In the genomic region with DNA sequence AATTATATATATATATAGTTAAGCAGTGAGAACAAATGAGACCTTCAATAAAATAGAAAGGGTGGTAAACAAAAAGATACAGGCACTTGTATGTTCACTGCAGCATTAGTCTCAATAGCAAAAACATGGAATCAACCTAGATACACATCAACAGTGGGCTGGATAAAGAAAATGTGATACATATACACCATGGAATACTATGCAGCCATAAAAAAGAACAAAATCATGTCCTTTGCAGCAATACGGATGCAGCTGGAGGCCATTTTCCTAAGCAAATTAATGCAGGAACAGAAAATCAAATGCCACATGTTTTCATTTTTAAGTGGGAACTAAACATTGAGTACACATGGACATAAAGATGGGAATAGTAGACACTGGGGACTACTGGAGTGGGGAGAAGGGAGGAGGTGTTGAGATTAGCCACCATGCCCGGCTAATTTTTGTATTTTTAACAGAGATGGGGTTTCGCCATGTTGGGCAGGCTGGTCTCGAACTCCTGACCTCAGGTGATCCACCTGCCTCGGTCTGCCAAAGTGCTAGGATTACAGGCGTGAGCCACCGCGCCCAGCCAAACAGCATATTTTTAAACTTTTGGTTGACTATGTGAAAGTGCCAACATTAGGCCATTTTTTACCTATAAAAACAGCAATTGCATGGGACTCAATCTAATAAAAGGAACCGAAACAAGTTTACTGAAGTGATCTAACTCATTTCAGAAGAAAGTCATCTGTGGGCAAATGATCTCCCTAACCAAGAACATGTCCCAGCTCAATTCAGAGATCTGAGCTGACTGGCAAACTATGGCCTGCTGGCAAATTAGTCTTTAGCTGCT, we compare ENCODE assay signal across 18 cellular contexts. TPM values are rescaled to one million over a fixed set of nuclear protein-coding genes. Genes with fewer than 3 reads are reported as not detected.
DNase-seq lines count a peak whose midpoint lies in the region; ATAC-seq, FAIRE-seq and TF ChIP-seq lines count a peak whose summit lies in the region.
"Had no signal": no experiment of that assay in that cellular context is flagged by ENCODE, and none has a peak within 500 bp of the region (broad histone marks: within the 10 kb centered on the region; RNA-seq: fewer than 3 reads in every experiment).

No MANE protein-coding gene starts in this region.

- H3K36me3 Mint-ChIP-seq in activated naive CD4-positive, alpha-beta T cell treated with anti-CD3 and anti-CD28 coated beads for 36 hours (ENCODE audit: low read depth) = peaks cover 2% of the 10 kb centered on the region

- intact Hi-C loops in K562 (cut with micrococcal nuclease) = no loop called here
- intact Hi-C loops in activated naive CD4-positive, alpha-beta T cell treated with anti-CD3 and anti-CD28 coated beads for 36 hours (cut with micrococcal nuclease) = no loop called here

- H3K9me3 ChIP-seq in K562 (replicated peaks; ENCODE audit: control insufficient read depth, insufficient read depth, low read depth, low read length) = 0 out of 2 replicates have a peak, but pooled peaks cover 2% of the 10 kb centered on the region
- H3K9me3 ChIP-seq: body of pancreas, SK-N-SH, vagina had no signal

- DNase-seq in K562 (ENCODE audit: extremely low read depth in 1 of 4, low spot score in 3 of 4) (no peak), NCI-H1694 (lab: John Stamatoyannopoulos, UW) (no peak), mesenteric fat pad (ENCODE audit: low spot score) (no peak), D721Med (ENCODE audit: insufficient read length, low spot score) (no peak)
- DNase-seq in activated naive CD4-positive, alpha-beta T cell treated with anti-CD3 and anti-CD28 coated beads for 36 hours = no peak
- DNase-seq: activated CD8-positive, alpha-beta memory T cell treated with anti-CD3 and anti-CD28 coated beads, Interleukin-2, amount 10 ng/mL, durations not matched to agents 7 days and 5 days; DMS79; stimulated activated CD4-positive, alpha-beta T cell treated with anti-CD3 and anti-CD28 coated beads, Interleukin-2, amount 100 ng/mL, for 24 hours; WERI-Rb-1 had no signal

- H3K4me2 ChIP-seq in K562 (ENCODE audit: insufficient read depth, low read length) = no peak overlapping the region
- H3K4me2 ChIP-seq: BLaER1, SK-N-SH had no signal

- in situ Hi-C loops in K562 (cut with MboI) = no loop called here

- no peaks in the 10 kb centered on the region for H3K27me3 Mint-ChIP-seq in activated naive CD4-positive, alpha-beta T cell treated with anti-CD3 and anti-CD28 coated beads for 36 hours (ENCODE audit: low read depth)
- H3K27me3 Mint-ChIP-seq: activated CD8-positive, alpha-beta memory T cell treated with anti-CD3 and anti-CD28 coated beads, Interleukin-2, amount 10 ng/mL, durations not matched to agents 7 days and 5 days had no signal

- no peak overlapping the region for H3K27ac ChIP-seq in K562 (ENCODE audit: extremely low read depth, low read depth, low read length)
- H3K27ac ChIP-seq: BLaER1, body of pancreas, left ventricle myocardium inferior, vagina, WERI-Rb-1 had no signal

- CTCF ChIA-PET in K562 (lab: Yijun Ruan, JAX; ENCODE audit: low intra/inter-chr PET ratio) = no interaction called here
- CTCF ChIA-PET in activated naive CD4-positive, alpha-beta T cell treated with anti-CD3 and anti-CD28 coated beads for 36 hours (lab: Charles Lee) = interaction anchor here (1.6 kb wide), 1 partner anchor 22 kb away, joined by 3 read pairs; no protein-coding TSS in a partner anchor

- 74% methylated on average over 7 of the region's 9 CpGs for WGBS in K562 (ENCODE audit: insufficient coverage, low coverage, missing lambda C conversion rate)

- TF ChIP-seq POLR2A in K562 (conservative IDR thresholded peaks at IDR 0.05) = no peak

- no peak for TF ChIP-seq CTCF in K562 (IDR thresholded peaks at IDR 0.05 in 2 of 3, conservative IDR thresholded peaks at IDR 0.05 in 1 of 3; ENCODE audit: insufficient read depth in 2 of 3, low read depth in 1 of 3, low read length in 3 of 3)
- no peak for TF ChIP-seq CTCF in D721Med (IDR thresholded peaks at IDR 0.05; ENCODE audit: insufficient read depth, missing control alignments)

- TF ChIP-seq RAD21 in K562 (CRISPR knock-in tag; conservative IDR thresholded peaks at IDR 0.05 in 1 of 2, IDR thresholded peaks at IDR 0.05 in 1 of 2) = no peak

- no peak for TF ChIP-seq EP300 in K562 (IDR thresholded peaks at IDR 0.05; ENCODE audit: low read length)

- peak overlapping the region; percentile 79; the same call in 1 of the 2 replicates for H2AFZ ChIP-seq in K562 (ENCODE audit: low read depth, low read length)

- no peaks in the 10 kb centered on the region for H3K4me1 Mint-ChIP-seq in activated naive CD4-positive, alpha-beta T cell treated with anti-CD3 and anti-CD28 coated beads for 36 hours (ENCODE audit: low read depth)
- H3K4me1 Mint-ChIP-seq: nephron had no signal

- no peak for FAIRE-seq in K562 (lab: Jason Lieb, UNC)
- no peak for FAIRE-seq in D721Med (lab: Jason Lieb, UNC)

- H3K27me3 ChIP-seq in K562 (ENCODE audit: control insufficient read depth in 2 of 2, insufficient read depth in 2 of 2, low read length in 2 of 2) = no peaks in the 10 kb centered on the region
- H3K27me3 ChIP-seq: BLaER1, body of pancreas, vagina had no signal

- BruUV-seq in K562 (replicated peaks; lab: Mats Ljungman, UMichigan) = no TSS peak

- no peaks in the 10 kb centered on the region for H3K79me2 ChIP-seq in K562 (ENCODE audit: control insufficient read depth, insufficient read depth, low read length)

- no peaks in the 10 kb centered on the region for H4K20me1 ChIP-seq in K562 (replicated peaks; ENCODE audit: control insufficient read depth, insufficient read depth, low read length)
- H4K20me1 ChIP-seq: BLaER1 had no signal

- no peaks in the 10 kb centered on the region for H3K36me3 ChIP-seq in K562 (ENCODE audit: control insufficient read depth, insufficient read depth, low read length)
- H3K36me3 ChIP-seq: BLaER1, vagina, WERI-Rb-1 had no signal

- H3K4me3 Mint-ChIP-seq in activated naive CD4-positive, alpha-beta T cell treated with anti-CD3 and anti-CD28 coated beads for 36 hours = no peak overlapping the region
- H3K4me3 Mint-ChIP-seq: activated CD8-positive, alpha-beta memory T cell treated with anti-CD3 and anti-CD28 coated beads, Interleukin-2, amount 10 ng/mL, durations not matched to agents 7 days and 5 days; nephron had no signal

- no peak overlapping the region for H3K27ac Mint-ChIP-seq in activated naive CD4-positive, alpha-beta T cell treated with anti-CD3 and anti-CD28 coated beads for 36 hours
- H3K27ac Mint-ChIP-seq: activated CD8-positive, alpha-beta memory T cell treated with anti-CD3 and anti-CD28 coated beads, Interleukin-2, amount 10 ng/mL, durations not matched to agents 7 days and 5 days had no signal

- peaks cover 8% of the 10 kb centered on the region for H3K9me3 Mint-ChIP-seq in activated naive CD4-positive, alpha-beta T cell treated with anti-CD3 and anti-CD28 coated beads for 36 hours

- ATAC-seq in GM18868 (IDR thresholded peaks at IDR 0.05; ENCODE audit: unreplicated experiment) = peak; percentile 92
- ATAC-seq in GM21825 (IDR thresholded peaks at IDR 0.05; ENCODE audit: unreplicated experiment) = peak; percentile 76
- ATAC-seq in HG03520 (IDR thresholded peaks at IDR 0.05; ENCODE audit: unreplicated experiment) = peak; percentile 56
- no peak for ATAC-seq in K562
- ATAC-seq: activated CD8-positive, alpha-beta memory T cell treated with anti-CD3 and anti-CD28 coated beads, Interleukin-2, amount 10 ng/mL, durations not matched to agents 7 days and 5 days; body of pancreas had no signal

- H3K9me1 ChIP-seq in K562 (ENCODE audit: control insufficient read depth, insufficient read depth, low read length) = no peaks in the 10 kb centered on the region

- POLR2A ChIA-PET in K562 (lab: Yijun Ruan, JAX) = interaction anchor here (0.6 to 1.0 kb wide), 2 partner anchors 27 to 986 kb away, joined by 3 read pairs; no protein-coding TSS in a partner anchor

- H3K9ac ChIP-seq in K562 (ENCODE audit: insufficient read depth in 1 of 2, low read depth in 2 of 2, low read length in 2 of 2) = no peak overlapping the region
- H3K9ac ChIP-seq: BLaER1, SK-N-SH had no signal

- H3K4me1 ChIP-seq in K562 (replicated peaks in 1 of 2; ENCODE audit: control insufficient read depth in 2 of 2, insufficient read depth in 2 of 2, low read length in 2 of 2) = no peaks in the 10 kb centered on the region; a peak in 1 of 5 replicates
- H3K4me1 ChIP-seq: BLaER1, body of pancreas, left ventricle myocardium inferior, vagina had no signal

- no peak overlapping the region for H3K4me3 ChIP-seq in K562
- H3K4me3 ChIP-seq: BLaER1, body of pancreas, left ventricle myocardium inferior, vagina had no signal

TF ChIP-seq in K562, 482 proteins besides CTCF, POLR2A, EP300 and RAD21 (continues in another document):
- no peak for TF ChIP-seq ZNF212 (CRISPR knock-in tag; IDR thresholded peaks at IDR 0.05)

RNA-seq across cellular contexts. Expression of a gene that starts 23.7 kb away (rescaled TPM):
- total RNA-seq in K562 (2011; cell fraction: chromatin; rRNA removed; ENCODE audit: low replicate concordance) = 2.6 and 7.1 TPM in 2 replicates
- 1.3 and 2.2 TPM in 2 replicates for total RNA-seq in K562 (2011; cell fraction: nucleolus; rRNA removed)
- total RNA-seq in K562 (2011; cell fraction: nucleoplasm; rRNA removed) = 3.2 and 6.0 TPM in 2 replicates
- total RNA-seq in K562 (2014; rRNA removed) (1.1 and 1.7 TPM in 2 replicates), K562 (2014; rRNA removed; fragmentation: Illumina TruSeq; extraction: Trizol) (1.3 and 1.8 TPM in 2 replicates), K562 (2015; rRNA removed; fragmentation: Illumina TruSeq; extraction: Trizol) (1.1 and 2.0 TPM in 2 replicates), K562 (2021) (0.74 and 1.4 TPM in 2 replicates), mesenteric fat pad (5.3 TPM)
- polyA plus RNA-seq in K562 (2011; rRNA removed) (1.2 and 1.6 TPM in 2 replicates), K562 (2014; fragmentation: Illumina TruSeq; extraction: Trizol) (1.1 TPM in 2 replicates), K562 (2014; fragmentation: Nextera tagmentation; extraction: Ambion mirVana) (under 1 TPM; 0.57 to 0.62 TPM), K562 (2014; rRNA removed) (0.86 and 1.7 TPM in 2 replicates)
- polyA plus RNA-seq in K562 (2011; cell fraction: cytosol; rRNA removed) = 0.33 and 0.50 TPM in 2 replicates
- 1.2 TPM in 2 replicates for polyA plus RNA-seq in K562 (2011; cell fraction: nucleus; rRNA removed)
- 0.92 and 0.96 TPM in 2 replicates for polyA plus RNA-seq in K562 (2012)
- polyA minus RNA-seq in K562 (2011; rRNA and poly(A)+ RNA removed) = 1.6 and 2.1 TPM in 2 replicates
- 1.4 and 1.8 TPM in 2 replicates for polyA minus RNA-seq in K562 (2011; cell fraction: cytosol; rRNA and poly(A)+ RNA removed)
- polyA minus RNA-seq in K562 (2011; cell fraction: nucleus; rRNA and poly(A)+ RNA removed) = 1.8 and 2.4 TPM in 2 replicates
- total RNA-seq in activated naive CD4-positive, alpha-beta T cell treated with anti-CD3 and anti-CD28 coated beads for 36 hours = 1 to 10 TPM; 5.1 to 5.7 TPM
